9 cellular contexts compared by ENCODE assay signal in genomic region chr18:12394428-12394827, GRCh38. TPM values are rescaled to one million over a fixed set of nuclear protein-coding genes. Genes with fewer than 3 reads are reported as not detected.
DNase-seq lines count a peak whose midpoint lies in the region; ATAC-seq and TF ChIP-seq lines count a peak whose summit lies in the region.
"Had no signal": no experiment of that assay in that cellular context is flagged by ENCODE, and none has a peak within 500 bp of the region (broad histone marks: within the 10 kb centered on the region; RNA-seq: fewer than 3 reads in every experiment).

No MANE protein-coding gene starts in this region.

- H3K36me3 ChIP-seq in Loucy (ENCODE audit: insufficient read depth, low read length) (no peaks in the 10 kb centered on the region), suprapubic skin (no peaks in the 10 kb centered on the region)
- H3K36me3 ChIP-seq: BLaER1 had no signal

- no peak overlapping the region for H3K9ac ChIP-seq in Loucy (ENCODE audit: low read depth, low read length, poor library complexity, severe bottlenecking)
- H3K9ac ChIP-seq: BLaER1 had no signal

- no peak for TF ChIP-seq POLR2A in suprapubic skin (IDR thresholded peaks at IDR 0.05)

- peak overlapping the region; percentile 41; the same call in 1 of the 2 replicates for H2AFZ ChIP-seq in Loucy (ENCODE audit: low read length)

- DNase-seq in NCI-H82 (lab: John Stamatoyannopoulos, UW): peak; percentile 34
- no peak for DNase-seq in NCI-H82 treated with DMSO at 0.1 percent for 48 hours (lab: John Stamatoyannopoulos, UW; ENCODE audit: unreplicated experiment)
- DNase-seq in chondrocyte (ENCODE audit: low spot score): no peak
- DNase-seq in osteocyte (ENCODE audit: extremely low spot score, unreplicated experiment): no peak
- DNase-seq in suprapubic skin (ENCODE audit: low spot score in 2 of 2): no peak

- no peaks in the 10 kb centered on the region for H3K79me2 ChIP-seq in Loucy (ENCODE audit: insufficient read depth, low read length)

- no peaks in the 10 kb centered on the region for H3K27me3 ChIP-seq in Loucy (ENCODE audit: insufficient read depth, low read length, poor library complexity, severe bottlenecking)
- H3K27me3 ChIP-seq in suprapubic skin: no peaks in the 10 kb centered on the region
- H3K27me3 ChIP-seq: BLaER1 had no signal

- H3K4me3 ChIP-seq in Loucy (ENCODE audit: low read length, poor library complexity, severe bottlenecking): no peak overlapping the region
- H3K4me3 ChIP-seq in suprapubic skin: no peak overlapping the region
- H3K4me3 ChIP-seq: BLaER1 had no signal

- H3K4me2 ChIP-seq in Loucy (ENCODE audit: low read depth, low read length, poor library complexity, severe bottlenecking): no peak overlapping the region
- H3K4me2 ChIP-seq: BLaER1 had no signal

- H3K4me3 Mint-ChIP-seq in chondrocyte (ENCODE audit: unreplicated experiment) (no peak overlapping the region), osteocyte (ENCODE audit: unreplicated experiment) (no peak overlapping the region)

- H3K9me3 Mint-ChIP-seq in chondrocyte (ENCODE audit: low read depth) (no peaks in the 10 kb centered on the region), osteocyte (ENCODE audit: unreplicated experiment) (no peaks in the 10 kb centered on the region)

- no peaks in the 10 kb centered on the region for H3K9me3 ChIP-seq in Loucy (ENCODE audit: insufficient read depth, low read depth, low read length)
- no peaks in the 10 kb centered on the region for H3K9me3 ChIP-seq in suprapubic skin
- H3K9me3 ChIP-seq: BLaER1 had no signal

- no peaks in the 10 kb centered on the region for H4K20me1 ChIP-seq in Loucy (ENCODE audit: insufficient read depth, low read length, poor library complexity, severe bottlenecking)
- H4K20me1 ChIP-seq: BLaER1 had no signal

- no peaks in the 10 kb centered on the region for H3K4me1 ChIP-seq in Loucy (ENCODE audit: insufficient read depth, low read length, poor library complexity, severe bottlenecking)
- H3K4me1 ChIP-seq in suprapubic skin: no peaks in the 10 kb centered on the region

- no peaks in the 10 kb centered on the region for H3K36me3 Mint-ChIP-seq in chondrocyte (ENCODE audit: low read depth)
- H3K36me3 Mint-ChIP-seq in osteocyte (ENCODE audit: unreplicated experiment): no peaks in the 10 kb centered on the region

- WGBS in suprapubic skin: 73% methylated on average over 8 of the region's 8 CpGs

- H3K27me3 Mint-ChIP-seq in chondrocyte (ENCODE audit: low read depth) (no peaks in the 10 kb centered on the region), osteocyte (ENCODE audit: unreplicated experiment) (no peaks in the 10 kb centered on the region)

- peaks cover 9% of the 10 kb centered on the region for H3K4me1 Mint-ChIP-seq in chondrocyte (ENCODE audit: low read depth)
- H3K4me1 Mint-ChIP-seq in osteocyte (ENCODE audit: unreplicated experiment): peaks cover 2% of the 10 kb centered on the region

- H3F3A ChIP-seq in Loucy (ENCODE audit: low read depth): no peaks in the 10 kb centered on the region

- H3K27ac ChIP-seq in suprapubic skin: no peak overlapping the region
- H3K27ac ChIP-seq: BLaER1 had no signal

- H3K9me2 ChIP-seq in Loucy (replicated peaks; ENCODE audit: low read depth, low read length): no peaks in the 10 kb centered on the region

- no peak for TF ChIP-seq EP300 in suprapubic skin (IDR thresholded peaks at IDR 0.05)

- TF ChIP-seq CTCF in Loucy (conservative IDR thresholded peaks at IDR 0.05; ENCODE audit: low read length) (peak; percentile 63), chondrocyte (IDR thresholded peaks at IDR 0.05) (peak; percentile 68), osteocyte (IDR thresholded peaks at IDR 0.05) (peak; percentile 38), suprapubic skin (IDR thresholded peaks at IDR 0.05) (no peak)

- H3K27ac Mint-ChIP-seq in chondrocyte (ENCODE audit: unreplicated experiment) (no peak overlapping the region), osteocyte (ENCODE audit: unreplicated experiment) (no peak overlapping the region)

- ATAC-seq in GM18861 (IDR thresholded peaks at IDR 0.05; ENCODE audit: unreplicated experiment) (no peak), GM18520 (IDR thresholded peaks at IDR 0.05; ENCODE audit: unreplicated experiment) (no peak)

RNA-seq across cellular contexts. Expression of gene PRELID3A, which starts 13.3 kb away (rescaled TPM):
- 12.0 to 16.3 TPM (median 14.4 TPM) in 3 replicates for total RNA-seq in chondrocyte
- total RNA-seq in osteocyte: 4.2 and 4.7 TPM in 2 replicates
- total RNA-seq in suprapubic skin: 1 to 10 TPM in 3 of 4 donors, under 1 TPM in 1; 0.72 to 2.5 (median 2.0) TPM

RNA-seq across cellular contexts. Expression of gene AFG3L2, which starts 17.4 kb away (rescaled TPM):
- total RNA-seq in chondrocyte (36.2 to 38.5 TPM (median 37.0 TPM) in 3 replicates), osteocyte (44.4 TPM in 2 replicates), suprapubic skin (10 to 100 TPM; 53.0 to 62.8 (median 57.9) TPM)

Comparison
In these comparisons a context has a peak if more than half of its experiments do, and no peak if none do; other contexts are left out.
1. CTCF ChIP-seq: peak in Loucy (single experiment), chondrocyte (single experiment) and osteocyte (single experiment); none in suprapubic skin (0 of 2).